9 cellular contexts compared by ENCODE assay signal in genomic region chr13:44904982-44905381, GRCh38.
A peak's percentile ranks its signal among the peaks of the same experiment; 100 is the strongest.
DNase-seq lines count a peak whose midpoint lies in the region; TF ChIP-seq lines count a peak whose summit lies in the region.
"Had no signal": no experiment of that assay in that cellular context is flagged by ENCODE, and none has a peak within 500 bp of the region (broad histone marks: within the 10 kb centered on the region; RNA-seq: fewer than 3 reads in every experiment).

No MANE protein-coding gene starts in this region.

- peak; percentile 96 for DNase-seq in GM04504 (ENCODE audit: low read depth)
- peak; percentile 97 for DNase-seq in adipocyte (ENCODE audit: low read depth)
- peak; percentile 70 for DNase-seq in right atrium auricular region (ENCODE audit: low spot score)
- peak; percentile 85 for DNase-seq in sigmoid colon
- DNase-seq in erythroblast (lab: John Stamatoyannopoulos, UW), result no peak
- DNase-seq in BE2C, result no peak
- no peak for DNase-seq in GM13977 (ENCODE audit: low spot score)
- no peak for DNase-seq in NCI-H128 (lab: John Stamatoyannopoulos, UW; ENCODE audit: unreplicated experiment)
- DNase-seq: T-helper 9 cell had no signal

- H3K27me3 ChIP-seq in adipocyte (replicated peaks; ENCODE audit: control insufficient read depth, insufficient read depth, low read length) (no peaks in the 10 kb centered on the region), right atrium auricular region (no peaks in the 10 kb centered on the region), sigmoid colon (no peaks in the 10 kb centered on the region), BE2C (no peaks in the 10 kb centered on the region)

- H3K36me3 ChIP-seq in adipocyte (ENCODE audit: control insufficient read depth, insufficient read depth, low read length, severe bottlenecking) (no peaks in the 10 kb centered on the region), right atrium auricular region (no peaks in the 10 kb centered on the region), sigmoid colon (no peaks in the 10 kb centered on the region), BE2C (no peaks in the 10 kb centered on the region)

- TF ChIP-seq EP300 in sigmoid colon (IDR thresholded peaks at IDR 0.05), result peak in 1 of 4 donors; percentile 19

- WGBS in sigmoid colon, 2 donors, result 71 to 82% methylated on average over 5 of the region's 5 CpGs

- H3K4me1 ChIP-seq in adipocyte (ENCODE audit: control insufficient read depth, insufficient read depth, low read length) (peaks cover 46% of the 10 kb centered on the region), right atrium auricular region (peaks cover 0 to 45% of the 10 kb centered on the region in 2 donors), sigmoid colon (peaks cover 0 to 55% (median 51%) of the 10 kb centered on the region in 4 donors), BE2C (peaks cover 5% of the 10 kb centered on the region; the same call in 1 of the 2 replicates)

- intact Hi-C loops in sigmoid colon (cut with DNase I), result loop anchor here (2.0 kb wide), 1 partner anchor 14 kb away; no protein-coding TSS in a partner anchor

- peak overlapping the region; percentile 19 for H3K4me3 ChIP-seq in adipocyte (ENCODE audit: low read length)
- no peak overlapping the region for H3K4me3 ChIP-seq in right atrium auricular region
- no peak overlapping the region for H3K4me3 ChIP-seq in sigmoid colon
- no peak overlapping the region for H3K4me3 ChIP-seq in BE2C (ENCODE audit: low read depth, low read length)

- H3K9ac ChIP-seq in adipocyte (ENCODE audit: low read length), result no peak overlapping the region

- in situ Hi-C loops in GM13977 (cut with MboI; ENCODE audit: low pct_unique_long_range_greater_than_20kb, low sequenced_read_pairs, unreplicated experiment), result no loop called here

- no peak for TF ChIP-seq POLR2A in sigmoid colon (IDR thresholded peaks at IDR 0.05)
- no peak for TF ChIP-seq POLR2A in erythroblast (IDR thresholded peaks at IDR 0.05; ENCODE audit: low read length)

- H3K27ac ChIP-seq in right atrium auricular region (peak overlapping the region; percentile 71 to 85), sigmoid colon (peak overlapping the region; percentile 77 to 89 (median 86))

- H3K9me3 ChIP-seq in adipocyte (ENCODE audit: control insufficient read depth, low read length), result no peaks in the 10 kb centered on the region
- no peaks in the 10 kb centered on the region for H3K9me3 ChIP-seq in right atrium auricular region
- H3K9me3 ChIP-seq in sigmoid colon, result no peaks in the 10 kb centered on the region
- H3K9me3 ChIP-seq in BE2C, result no peaks in the 10 kb centered on the region

- TF ChIP-seq CTCF in right atrium auricular region (IDR thresholded peaks at IDR 0.05) (no peak), sigmoid colon (IDR thresholded peaks at IDR 0.05) (no peak), BE2C (IDR thresholded peaks at IDR 0.05; ENCODE audit: low read depth, low read length) (no peak), GM13977 (IDR thresholded peaks at IDR 0.05; ENCODE audit: extremely low read depth, insufficient read depth, missing control alignments) (no peak)

Comparison
In these comparisons a context has a peak if more than half of its experiments do, and no peak if none do; other contexts are left out.
1. DNase-seq: peak in GM04504 (single experiment), adipocyte (single experiment), right atrium auricular region (single experiment) and sigmoid colon (single experiment); none in erythroblast (0 of 2), BE2C (single experiment), GM13977 (single experiment) and NCI-H128 (single experiment).